In genomic region chr7:121178869-121179497, GRCh38 we compare ENCODE assay signal across 10 cellular contexts.
DNase-seq lines count a peak whose midpoint lies in the region; ATAC-seq, FAIRE-seq and TF ChIP-seq lines count a peak whose summit lies in the region.
"Had no signal": no experiment of that assay in that cellular context is flagged by ENCODE, and none has a peak within 500 bp of the region (broad histone marks: within the 10 kb centered on the region; RNA-seq: fewer than 3 reads in every experiment).

No MANE protein-coding gene starts in this region.

- H3K4me1 Mint-ChIP-seq in nephron progenitor cell, result peaks cover 11% of the 10 kb centered on the region

- H3K27ac Mint-ChIP-seq in nephron progenitor cell, result no peak overlapping the region

- no peak overlapping the region for H3K4me3 Mint-ChIP-seq in nephron progenitor cell

- H3K9me3 Mint-ChIP-seq in nephron progenitor cell, result no peaks in the 10 kb centered on the region

- no peaks in the 10 kb centered on the region for H3K36me3 Mint-ChIP-seq in nephron progenitor cell (ENCODE audit: low read depth)

- H3K4me3 ChIP-seq in GM12865 (ENCODE audit: low read depth, low read length) (no peak overlapping the region), dorsolateral prefrontal cortex (no peak overlapping the region)

- ATAC-seq in GM19463 (IDR thresholded peaks at IDR 0.05; ENCODE audit: unreplicated experiment) (peak; percentile 47), HG02981 (IDR thresholded peaks at IDR 0.05; ENCODE audit: unreplicated experiment) (peak; percentile 46)

- FAIRE-seq in D721Med (lab: Jason Lieb, UNC), result no peak

- DNase-seq in GM12865 (ENCODE audit: low read depth) (peak; percentile 24), RPMI8226 (peak; percentile 53), dorsolateral prefrontal cortex (no peak), D721Med (ENCODE audit: insufficient read length, low spot score) (no peak), nephron progenitor cell (no peak)
- no peak for DNase-seq in activated T-cell treated with anti-CD3 and anti-CD28 coated beads, Interleukin-2, amount 50 U/mL, for 48 hours
- DNase-seq: amygdala, C1 segment of cervical spinal cord had no signal

- H3K27me3 ChIP-seq in dorsolateral prefrontal cortex, result peaks cover 0 to 8% (median 0%) of the 10 kb centered on the region in 45 donors

- no peaks in the 10 kb centered on the region for H3K27me3 Mint-ChIP-seq in nephron progenitor cell (ENCODE audit: low read depth, poor library complexity)

- TF ChIP-seq CTCF in GM12865 (IDR thresholded peaks at IDR 0.05; ENCODE audit: insufficient read depth, low read depth, low read length, missing control alignments) (no peak), dorsolateral prefrontal cortex (IDR thresholded peaks at IDR 0.05 in 54 of 56, conservative IDR thresholded peaks at IDR 0.05 in 2 of 56; ENCODE audit: low read depth in 1 of 56, partially characterized antibody in 56 of 56) (no peak), D721Med (IDR thresholded peaks at IDR 0.05; ENCODE audit: insufficient read depth, missing control alignments) (no peak), nephron progenitor cell (IDR thresholded peaks at IDR 0.05) (no peak)

- intact Hi-C loops in dorsolateral prefrontal cortex (cut with DNase I), result no loop called here

- no peak overlapping the region for H3K27ac ChIP-seq in dorsolateral prefrontal cortex

Comparison
In these comparisons a context has a peak if more than half of its experiments do, and no peak if none do; other contexts are left out.
1. DNase-seq: peak in GM12865 (single experiment) and RPMI8226 (single experiment); none in dorsolateral prefrontal cortex (0 of 10), D721Med (single experiment), activated T-cell treated with anti-CD3 and anti-CD28 coated beads, Interleukin-2, amount 50 U/mL, for 48 hours (0 of 2) and nephron progenitor cell (single experiment).